19 cellular contexts compared by ENCODE assay signal in the genomic region with DNA sequence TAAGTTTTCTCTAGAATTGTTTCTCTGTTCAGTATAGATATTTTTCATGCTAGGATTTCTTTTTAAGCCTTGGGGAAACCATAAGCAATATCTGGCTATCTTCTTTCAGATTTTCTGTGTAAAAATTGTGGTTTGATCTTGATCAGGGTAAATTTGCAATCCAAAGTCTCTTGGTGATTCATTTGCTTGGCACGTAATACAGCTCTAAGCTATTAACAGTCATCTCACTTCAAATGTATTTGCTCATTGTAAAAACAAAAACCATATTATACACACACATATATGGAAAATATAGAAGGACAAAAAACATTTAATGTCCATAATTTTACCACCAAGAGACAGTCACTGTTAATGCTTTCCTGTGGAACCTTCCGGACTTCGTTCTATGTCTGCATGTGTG.
DNase-seq lines count a peak whose midpoint lies in the region; TF ChIP-seq lines count a peak whose summit lies in the region.
"Had no signal": no experiment of that assay in that cellular context is flagged by ENCODE, and none has a peak within 500 bp of the region (broad histone marks: within the 10 kb centered on the region; RNA-seq: fewer than 3 reads in every experiment).

No MANE protein-coding gene starts in this region.

- in situ Hi-C loops in mammary epithelial cell (cut with MboI; ENCODE audit: low sequenced_read_pairs in 2 of 2) = no loop called here

- H3K27ac ChIP-seq in mammary epithelial cell (ENCODE audit: insufficient read depth, low read depth, low read length) = peak overlapping the region; percentile 90
- H3K27ac ChIP-seq: A549, HL-60 had no signal

- H3K4me3 ChIP-seq in AG04449 (ENCODE audit: low read depth, low read length) (no peak overlapping the region), mammary epithelial cell (replicated peaks in 1 of 3; ENCODE audit: insufficient read depth in 1 of 3, low read depth in 2 of 3, low read length in 3 of 3) (peak overlapping the region in 1 of 3 experiments; percentile 1)
- H3K4me3 ChIP-seq: A549 had no signal

- H3K4me2 ChIP-seq in mammary epithelial cell (ENCODE audit: insufficient read depth, low read depth, low read length) = peak overlapping the region; percentile 65
- H3K4me2 ChIP-seq: A549 had no signal

- CTCF ChIA-PET in AG04449 (lab: Yijun Ruan, JAX) = no interaction called here
- CTCF ChIA-PET in mammary epithelial cell (lab: Charles Lee; ENCODE audit: low non-redundant PET) = no interaction called here

- TF ChIP-seq CTCF in AG04449 (IDR thresholded peaks at IDR 0.05; ENCODE audit: insufficient read depth, low read length, missing control alignments) (no peak), mammary epithelial cell (conservative IDR thresholded peaks at IDR 0.05 in 1 of 2, IDR thresholded peaks at IDR 0.05 in 1 of 2; ENCODE audit: extremely low read depth in 1 of 2, insufficient read depth in 1 of 2, low read depth in 1 of 2, low read length in 2 of 2) (no peak)

- no TSS peak for BruUV-seq in mammary epithelial cell (replicated peaks; lab: Mats Ljungman, UMichigan)

- peak overlapping the region; percentile 59 for H3K9ac ChIP-seq in mammary epithelial cell (ENCODE audit: insufficient read depth, low read length)

- peaks cover 30% of the 10 kb centered on the region for H3K4me1 ChIP-seq in mammary epithelial cell (ENCODE audit: insufficient read depth, low read length)
- H3K4me1 ChIP-seq: A549 had no signal

- H3K36me3 ChIP-seq in mammary epithelial cell (ENCODE audit: insufficient read depth, low read length) = no peaks in the 10 kb centered on the region

- intact Hi-C loops in mammary epithelial cell (cut with micrococcal nuclease) = loop anchor here (5.0 kb wide), 1 partner anchor 41 kb away; no protein-coding TSS in a partner anchor

- no peaks in the 10 kb centered on the region for H3K79me2 ChIP-seq in mammary epithelial cell (ENCODE audit: insufficient read depth, low read length)

- H4K20me1 ChIP-seq in mammary epithelial cell (ENCODE audit: insufficient read depth, low read length) = no peaks in the 10 kb centered on the region

- H2AFZ ChIP-seq in mammary epithelial cell (ENCODE audit: low read depth, low read length) = no peak overlapping the region

- POLR2A ChIA-PET in AG04449 (lab: Yijun Ruan, JAX) = no interaction called here

- dilution Hi-C loops in mammary epithelial cell (cut with HindIII; ENCODE audit: low sequenced_read_pairs) = no loop called here

- no peaks in the 10 kb centered on the region for H3K27me3 ChIP-seq in mammary epithelial cell (ENCODE audit: insufficient read depth, low read length)

- H3K9me3 ChIP-seq in mammary epithelial cell (replicated peaks; ENCODE audit: insufficient read depth, low read length) = no peaks in the 10 kb centered on the region
- H3K9me3 ChIP-seq: A549 had no signal

- DNase-seq in AG04449 (ENCODE audit: low read depth, low spot score) = peak; percentile 14
- peak; percentile 1 for DNase-seq in NCI-H1048 (lab: John Stamatoyannopoulos, UW)
- peak; percentile 78 for DNase-seq in mammary epithelial cell
- DNase-seq in iris pigment epithelial cell (ENCODE audit: low read depth) = peak; percentile 78
- DNase-seq in GM03348 (ENCODE audit: low spot score) = no peak
- DNase-seq in UCSD-AML1 (lab: John Stamatoyannopoulos, UW; ENCODE audit: unreplicated experiment) = no peak
- DNase-seq in NCI-H1092 (lab: John Stamatoyannopoulos, UW) = no peak
- no peak for DNase-seq in NCI-H345 treated with DMSO at 0.1 percent for 48 hours (lab: John Stamatoyannopoulos, UW; ENCODE audit: unreplicated experiment)
- DNase-seq: activated CD4-positive, alpha-beta T cell treated with anti-CD3 and anti-CD28 coated beads for 36 hours; activated naive CD4-positive, alpha-beta T cell treated with anti-CD3 and anti-CD28 coated beads, Interleukin-2, amount 10 ng/mL, durations not matched to agents 7 days and 5 days; CD8-positive, alpha-beta T cell; immature natural killer cell; mesendoderm; NCI-H187; NCI-H510A; stimulated activated naive CD8-positive, alpha-beta T cell treated with anti-CD3 and anti-CD28 coated beads, Interleukin-15, amount 100 ng/mL, for 72 hours; T1000 had no signal

- WGBS in mammary epithelial cell (ENCODE audit: low coverage, missing lambda C conversion rate) = 2% methylated on average over 3 of the region's 3 CpGs

Comparison
In these comparisons a context has a peak if more than half of its experiments do, and no peak if none do; other contexts are left out.
1. DNase-seq: peak in AG04449 (single experiment), NCI-H1048 (single experiment), mammary epithelial cell (single experiment) and iris pigment epithelial cell (single experiment); none in GM03348 (single experiment), UCSD-AML1 (single experiment), NCI-H1092 (single experiment) and NCI-H345 treated with DMSO at 0.1 percent for 48 hours (single experiment).